In the genomic region with DNA sequence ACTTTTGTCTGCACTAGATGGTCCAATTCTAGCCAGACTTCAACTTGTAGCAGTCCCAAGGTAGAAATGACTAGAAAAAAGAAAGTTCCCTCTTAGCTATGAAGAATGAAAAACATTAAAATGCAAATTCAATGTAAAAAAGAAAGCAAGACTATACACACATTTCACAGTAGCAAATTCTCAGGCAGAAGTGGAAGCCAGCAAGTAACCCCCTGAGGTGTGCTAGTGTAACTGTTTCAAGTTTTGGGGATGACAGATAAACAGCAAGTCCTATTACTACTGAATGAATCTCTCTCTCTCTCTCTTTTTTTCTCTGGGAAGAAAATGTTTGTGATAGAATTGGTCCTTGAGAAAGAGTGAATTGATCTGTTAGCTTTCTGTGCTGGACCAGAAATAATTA, we compare ENCODE assay signal across 12 cellular contexts.
DNase-seq lines count a peak whose midpoint lies in the region; ATAC-seq and TF ChIP-seq lines count a peak whose summit lies in the region.
"Had no signal": no experiment of that assay in that cellular context is flagged by ENCODE, and none has a peak within 500 bp of the region (broad histone marks: within the 10 kb centered on the region; RNA-seq: fewer than 3 reads in every experiment).

No MANE protein-coding gene starts in this region.

- dilution Hi-C loops in mammary epithelial cell (cut with HindIII; ENCODE audit: low sequenced_read_pairs), result no loop called here

- H2AFZ ChIP-seq in mammary epithelial cell (ENCODE audit: low read depth, low read length), result no peak overlapping the region

- H3K27ac Mint-ChIP-seq in MCF 10A (ENCODE audit: low read depth, unreplicated experiment), result peak overlapping the region; percentile 72

- no peak overlapping the region for H3K4me2 ChIP-seq in mammary epithelial cell (ENCODE audit: insufficient read depth, low read depth, low read length)

- intact Hi-C loops in MCF 10A (cut with micrococcal nuclease), result loop anchor here (5.0 kb wide), 1 partner anchor 87 kb away; no protein-coding TSS in a partner anchor
- intact Hi-C loops in mammary epithelial cell (cut with micrococcal nuclease), result no loop called here

- peaks cover 17% of the 10 kb centered on the region for H3K36me3 Mint-ChIP-seq in MCF 10A (ENCODE audit: insufficient read depth, unreplicated experiment)

- CTCF ChIA-PET in MCF 10A (lab: Yijun Ruan, JAX), result interaction anchor here (0.9 kb wide), 2 partner anchors 10 to 57 kb away, joined by 3 to 4 read pairs; no protein-coding TSS in a partner anchor
- CTCF ChIA-PET in mammary epithelial cell (lab: Charles Lee; ENCODE audit: low non-redundant PET), result no interaction called here

- POLR2A ChIA-PET in MCF 10A (lab: Yijun Ruan, JAX), result interaction anchor here (0.8 to 4.2 kb wide), 7 partner anchors 9 to 96 kb away, joined by 3 to 24 read pairs (median 3); no protein-coding TSS in a partner anchor

- ATAC-seq in HG02588 (IDR thresholded peaks at IDR 0.05; ENCODE audit: unreplicated experiment), result peak; percentile 77
- ATAC-seq in HG03196 (IDR thresholded peaks at IDR 0.05; ENCODE audit: unreplicated experiment), result peak; percentile 51
- ATAC-seq in upper lobe of left lung (ENCODE audit: low FRiP score in 2 of 2), result no peak

- H3K27me3 ChIP-seq in mammary epithelial cell (ENCODE audit: insufficient read depth, low read length) (no peaks in the 10 kb centered on the region), upper lobe of left lung (no peaks in the 10 kb centered on the region)
- H3K27me3 ChIP-seq: suprapubic skin had no signal

- no peaks in the 10 kb centered on the region for H3K36me3 ChIP-seq in mammary epithelial cell (ENCODE audit: insufficient read depth, low read length)
- H3K36me3 ChIP-seq in upper lobe of left lung, result no peaks in the 10 kb centered on the region
- H3K36me3 ChIP-seq: suprapubic skin had no signal

- BruUV-seq in MCF 10A (replicated peaks; lab: Mats Ljungman, UMichigan), result no TSS peak
- BruUV-seq in mammary epithelial cell (replicated peaks; lab: Mats Ljungman, UMichigan), result no TSS peak

- no peak for TF ChIP-seq CTCF in MCF 10A (IDR thresholded peaks at IDR 0.05; ENCODE audit: unreplicated experiment)
- TF ChIP-seq CTCF in mammary epithelial cell (conservative IDR thresholded peaks at IDR 0.05 in 1 of 2, IDR thresholded peaks at IDR 0.05 in 1 of 2; ENCODE audit: extremely low read depth in 1 of 2, insufficient read depth in 1 of 2, low read depth in 1 of 2, low read length in 2 of 2), result no peak
- no peak for TF ChIP-seq CTCF in upper lobe of left lung (IDR thresholded peaks at IDR 0.05)

- peaks cover 20% of the 10 kb centered on the region for H3K4me1 ChIP-seq in mammary epithelial cell (ENCODE audit: insufficient read depth, low read length)
- H3K4me1 ChIP-seq in upper lobe of left lung, result peaks cover 0 to 3% (median 0%) of the 10 kb centered on the region in 4 donors

- no peaks in the 10 kb centered on the region for H4K20me1 ChIP-seq in mammary epithelial cell (ENCODE audit: insufficient read depth, low read length)

- H3K4me3 Mint-ChIP-seq in MCF 10A (ENCODE audit: unreplicated experiment), result no peak overlapping the region

- in situ Hi-C loops in mammary epithelial cell (cut with MboI; ENCODE audit: low sequenced_read_pairs in 2 of 2), result no loop called here

- no peak overlapping the region for H3K4me3 ChIP-seq in mammary epithelial cell (replicated peaks in 1 of 3; ENCODE audit: insufficient read depth in 1 of 3, low read depth in 2 of 3, low read length in 3 of 3)
- no peak overlapping the region for H3K4me3 ChIP-seq in upper lobe of left lung
- H3K4me3 ChIP-seq: suprapubic skin had no signal

- no peak for DNase-seq in MCF 10A (ENCODE audit: unreplicated experiment)
- no peak for DNase-seq in mammary epithelial cell
- DNase-seq in upper lobe of left lung, result no peak
- DNase-seq in substantia nigra (lab: John Stamatoyannopoulos, UW), result no peak
- no peak for DNase-seq in NCI-H510A (lab: John Stamatoyannopoulos, UW)
- no peak for DNase-seq in activated CD4-positive, alpha-beta T cell treated with anti-CD3 and anti-CD28 coated beads, Interleukin-2, amount 50 U/mL, for 48 hours
- DNase-seq: 8988T, foreskin fibroblast, NCI-H446 treated with DMSO at 0.1 percent for 48 hours had no signal

- no peaks in the 10 kb centered on the region for H3K9me3 Mint-ChIP-seq in MCF 10A (ENCODE audit: unreplicated experiment)

- no peak overlapping the region for H3K9ac ChIP-seq in mammary epithelial cell (ENCODE audit: insufficient read depth, low read length)

- peaks cover 8% of the 10 kb centered on the region for H3K9me3 ChIP-seq in mammary epithelial cell (replicated peaks; ENCODE audit: insufficient read depth, low read length)
- H3K9me3 ChIP-seq in upper lobe of left lung, result no peaks in the 10 kb centered on the region
- H3K9me3 ChIP-seq: suprapubic skin had no signal

- H3K27me3 Mint-ChIP-seq in MCF 10A (ENCODE audit: insufficient read depth, unreplicated experiment), result no peaks in the 10 kb centered on the region

- H3K4me1 Mint-ChIP-seq in MCF 10A (ENCODE audit: insufficient read depth, unreplicated experiment), result peaks cover 48% of the 10 kb centered on the region

- peaks cover 12% of the 10 kb centered on the region for H3K79me2 ChIP-seq in mammary epithelial cell (ENCODE audit: insufficient read depth, low read length)

- H3K27ac ChIP-seq in mammary epithelial cell (ENCODE audit: insufficient read depth, low read depth, low read length) (no peak overlapping the region), upper lobe of left lung (no peak overlapping the region), substantia nigra (ENCODE audit: low read depth, low read length, poor library complexity, severe bottlenecking) (no peak overlapping the region)

- no peak for TF ChIP-seq POLR2A in upper lobe of left lung (IDR thresholded peaks at IDR 0.05)

- TF ChIP-seq EP300 in upper lobe of left lung (IDR thresholded peaks at IDR 0.05), result no peak

Comparison
In these comparisons a context has a peak if more than half of its experiments do, and no peak if none do; other contexts are left out.
1. ATAC-seq: peak in HG02588 (single experiment) and HG03196 (single experiment); none in upper lobe of left lung (0 of 2).